In the genomic region with DNA sequence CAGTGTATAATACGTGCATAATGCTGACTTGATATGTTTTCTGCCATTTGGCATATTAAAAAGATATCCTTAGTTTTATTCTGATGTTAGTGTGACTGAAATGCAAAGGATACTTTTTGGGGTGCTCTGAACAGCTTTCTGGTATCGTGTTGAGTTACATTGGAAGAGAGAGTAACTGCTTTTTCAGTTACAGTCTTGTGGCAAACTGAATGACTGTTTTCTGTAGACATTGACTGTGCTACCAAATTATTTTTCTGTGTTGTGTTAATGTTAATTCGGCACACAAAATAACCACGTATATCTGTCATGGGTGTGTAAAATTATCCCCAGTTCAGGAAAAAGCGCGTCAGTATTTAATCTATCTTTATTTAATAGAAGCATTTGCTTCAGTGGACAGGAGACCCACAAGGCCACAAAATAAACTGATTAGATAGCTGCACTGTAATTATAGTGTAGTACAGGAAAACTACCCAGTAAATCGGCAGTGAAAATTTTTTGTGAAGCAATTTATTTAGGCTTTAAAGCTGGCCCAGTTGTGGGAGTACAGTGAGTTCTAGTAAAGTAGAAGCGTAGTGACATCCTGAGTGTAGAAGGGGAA, we compare ENCODE assay signal across 9 cellular contexts. TPM values are rescaled to one million over a fixed set of nuclear protein-coding genes. Genes with fewer than 3 reads are reported as not detected.
DNase-seq lines count a peak whose midpoint lies in the region; ATAC-seq and TF ChIP-seq lines count a peak whose summit lies in the region.
"Had no signal": no experiment of that assay in that cellular context is flagged by ENCODE, and none has a peak within 500 bp of the region (broad histone marks: within the 10 kb centered on the region; RNA-seq: fewer than 3 reads in every experiment).

No MANE protein-coding gene starts in this region.

- peaks cover 7% of the 10 kb centered on the region for H3K9me3 Mint-ChIP-seq in MCF 10A (ENCODE audit: unreplicated experiment)
- H3K9me3 Mint-ChIP-seq in neural progenitor cell, result peaks cover 19% of the 10 kb centered on the region

- peaks cover 63% of the 10 kb centered on the region for H3K79me2 ChIP-seq in DND-41 (ENCODE audit: insufficient read depth, low read length)
- peaks cover 63% of the 10 kb centered on the region for H3K79me2 ChIP-seq in neural progenitor cell (ENCODE audit: low read depth)

- 0 out of 2 replicates have a peak overlapping the region, but pooled peaks have one; percentile 29 for H3K27ac ChIP-seq in DND-41 (ENCODE audit: low read length)
- H3K27ac ChIP-seq in neural progenitor cell, result peak overlapping the region; percentile 39

- intact Hi-C loops in MCF 10A (cut with micrococcal nuclease), result loop anchor here (2.0 kb wide), 1 partner anchor 22 kb away; no protein-coding TSS in a partner anchor

- H3K27me3 ChIP-seq in DND-41 (ENCODE audit: insufficient read depth, low read length, poor library complexity) (no peaks in the 10 kb centered on the region), neural progenitor cell (peaks cover 12% of the 10 kb centered on the region)

- H3K4me2 ChIP-seq in DND-41 (ENCODE audit: insufficient read depth, low read length), result peak overlapping the region; percentile 58
- H3K4me2 ChIP-seq in neural progenitor cell, result peak overlapping the region; percentile 47

- H3K36me3 Mint-ChIP-seq in MCF 10A (ENCODE audit: insufficient read depth, unreplicated experiment), result peaks cover 6% of the 10 kb centered on the region
- peaks cover 16% of the 10 kb centered on the region for H3K36me3 Mint-ChIP-seq in neural progenitor cell

- H3K9me3 ChIP-seq in DND-41 (ENCODE audit: insufficient read depth, low read length, severe bottlenecking) (no peaks in the 10 kb centered on the region), neural progenitor cell (ENCODE audit: low read depth) (no peaks in the 10 kb centered on the region)

- H4K20me1 ChIP-seq in DND-41 (ENCODE audit: insufficient read depth, low read length) (peaks cover 29% of the 10 kb centered on the region; the same call in 1 of the 2 replicates), neural progenitor cell (ENCODE audit: low read depth) (peaks cover 31% of the 10 kb centered on the region)

- no peak for DNase-seq in DND-41
- DNase-seq in NCI-H2227 treated with DMSO at 0.1 percent for 48 hours (lab: John Stamatoyannopoulos, UW), result peak; percentile 60
- no peak for DNase-seq in MCF 10A (ENCODE audit: unreplicated experiment)
- no peak for DNase-seq in neural progenitor cell (ENCODE audit: low spot score)
- DNase-seq in DMS153 (lab: John Stamatoyannopoulos, UW), result no peak
- no peak for DNase-seq in NCI-H510A treated with DMSO at 0.1 percent for 48 hours (lab: John Stamatoyannopoulos, UW)
- no peak for DNase-seq in NCI-H510A (lab: John Stamatoyannopoulos, UW)
- no peak for DNase-seq in globus pallidus (ENCODE audit: low spot score)
- DNase-seq: left colon had no signal

- H3K27me3 Mint-ChIP-seq in MCF 10A (ENCODE audit: insufficient read depth, unreplicated experiment), result no peaks in the 10 kb centered on the region
- H3K27me3 Mint-ChIP-seq in neural progenitor cell (ENCODE audit: insufficient read depth, low read depth), result peaks cover 4% of the 10 kb centered on the region

- H3K36me3 ChIP-seq in DND-41 (ENCODE audit: insufficient read depth, low read length) (peaks cover 9% of the 10 kb centered on the region; the same call in 1 of the 2 replicates), neural progenitor cell (no peaks in the 10 kb centered on the region)

- H3K4me1 ChIP-seq in DND-41 (ENCODE audit: insufficient read depth, low read length), result peaks cover 35% of the 10 kb centered on the region
- peaks cover 23% of the 10 kb centered on the region for H3K4me1 ChIP-seq in neural progenitor cell

- peaks cover 33% of the 10 kb centered on the region for H3K4me1 Mint-ChIP-seq in MCF 10A (ENCODE audit: insufficient read depth, unreplicated experiment)
- peaks cover 12% of the 10 kb centered on the region for H3K4me1 Mint-ChIP-seq in neural progenitor cell

- CTCF ChIA-PET in MCF 10A (lab: Yijun Ruan, JAX), result interaction anchor here (0.9 to 1.5 kb wide), 3 partner anchors 11 to 722 kb away, joined by 3 to 7 read pairs (median 6); no protein-coding TSS in a partner anchor

- H3K27ac Mint-ChIP-seq in MCF 10A (ENCODE audit: low read depth, unreplicated experiment), result peak overlapping the region; percentile 47
- H3K27ac Mint-ChIP-seq in neural progenitor cell, result no peak overlapping the region

- H3F3A ChIP-seq in neural progenitor cell (ENCODE audit: low read depth), result peaks cover 17% of the 10 kb centered on the region

- POLR2A ChIA-PET in MCF 10A (lab: Yijun Ruan, JAX), result interaction anchor here (0.8 to 1.6 kb wide), 5 partner anchors 10 to 22 kb away, joined by 3 to 8 read pairs (median 4); no protein-coding TSS in a partner anchor

- H3K4me3 ChIP-seq in DND-41 (ENCODE audit: low read depth in 1 of 2, low read length in 2 of 2) (peak overlapping the region in 1 of 2 experiments; percentile 43; a peak in 1 of 4 replicates), neural progenitor cell (no peak overlapping the region)

- H2AFZ ChIP-seq in DND-41 (ENCODE audit: low read depth, low read length), result no peak overlapping the region
- no peak overlapping the region for H2AFZ ChIP-seq in neural progenitor cell (replicated peaks)

- ATAC-seq in DND-41 (ENCODE audit: insufficient read depth, low read depth), result no peak
- ATAC-seq: left colon had no signal

- no peak overlapping the region for H3K9ac ChIP-seq in DND-41 (ENCODE audit: low read depth, low read length)
- no peak overlapping the region for H3K9ac ChIP-seq in neural progenitor cell

- H3K4me3 Mint-ChIP-seq in MCF 10A (ENCODE audit: unreplicated experiment) (peak overlapping the region; percentile 90), neural progenitor cell (no peak overlapping the region)

- TF ChIP-seq CTCF in DND-41 (IDR thresholded peaks at IDR 0.05; ENCODE audit: borderline replicate concordance, extremely low read depth, low read length, poor library complexity, severe bottlenecking) (no peak), MCF 10A (IDR thresholded peaks at IDR 0.05; ENCODE audit: unreplicated experiment) (no peak), neural progenitor cell (IDR thresholded peaks at IDR 0.05) (no peak)

- BruUV-seq in MCF 10A (replicated peaks; lab: Mats Ljungman, UMichigan), result no TSS peak

RNA-seq across cellular contexts. Expression of a gene that starts 2.5 kb away (rescaled TPM):
- total RNA-seq in MCF 10A (2022) (68.9 and 85.3 TPM in 2 replicates), neural progenitor cell (ENCODE audit: low replicate concordance) (60.7 and 94.7 TPM in 2 replicates)
